ENCODE assay signal across 1 cellular context in the genomic region with DNA sequence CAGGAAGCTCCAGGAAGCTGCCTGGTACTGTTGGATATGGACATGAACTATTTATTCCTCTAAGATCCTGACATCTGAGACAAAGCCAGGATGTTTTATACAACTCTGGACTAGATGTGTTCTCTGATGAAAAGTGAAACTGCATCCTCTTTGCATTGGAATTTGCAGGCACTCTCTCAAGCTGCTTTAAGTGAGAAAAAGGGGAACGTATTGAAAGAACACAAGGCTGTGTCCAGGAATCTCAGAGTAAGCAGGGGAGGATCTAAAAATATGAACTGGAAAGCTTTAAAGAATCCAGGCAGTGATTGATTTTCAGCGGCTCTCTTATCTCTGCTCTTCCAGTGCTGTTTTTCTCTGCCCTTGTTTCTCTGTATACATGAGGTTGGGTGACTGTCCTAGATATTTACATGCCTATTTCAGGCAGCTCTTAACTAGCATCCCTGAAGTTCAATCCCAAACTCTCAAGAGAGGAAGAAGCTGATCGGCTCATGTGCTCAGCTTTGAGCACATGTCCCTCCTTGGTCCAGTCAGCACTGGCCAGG.
TF ChIP-seq lines count a peak whose summit lies in the region.

No MANE protein-coding gene starts in this region.

TF ChIP-seq in SK-N-SH treated with all-trans-retinoic acid at 6 μM for 48 hours, 23 proteins besides CTCF, POLR2A, EP300 and RAD21 (continued from another document):
- TF ChIP-seq, protein P1, sequence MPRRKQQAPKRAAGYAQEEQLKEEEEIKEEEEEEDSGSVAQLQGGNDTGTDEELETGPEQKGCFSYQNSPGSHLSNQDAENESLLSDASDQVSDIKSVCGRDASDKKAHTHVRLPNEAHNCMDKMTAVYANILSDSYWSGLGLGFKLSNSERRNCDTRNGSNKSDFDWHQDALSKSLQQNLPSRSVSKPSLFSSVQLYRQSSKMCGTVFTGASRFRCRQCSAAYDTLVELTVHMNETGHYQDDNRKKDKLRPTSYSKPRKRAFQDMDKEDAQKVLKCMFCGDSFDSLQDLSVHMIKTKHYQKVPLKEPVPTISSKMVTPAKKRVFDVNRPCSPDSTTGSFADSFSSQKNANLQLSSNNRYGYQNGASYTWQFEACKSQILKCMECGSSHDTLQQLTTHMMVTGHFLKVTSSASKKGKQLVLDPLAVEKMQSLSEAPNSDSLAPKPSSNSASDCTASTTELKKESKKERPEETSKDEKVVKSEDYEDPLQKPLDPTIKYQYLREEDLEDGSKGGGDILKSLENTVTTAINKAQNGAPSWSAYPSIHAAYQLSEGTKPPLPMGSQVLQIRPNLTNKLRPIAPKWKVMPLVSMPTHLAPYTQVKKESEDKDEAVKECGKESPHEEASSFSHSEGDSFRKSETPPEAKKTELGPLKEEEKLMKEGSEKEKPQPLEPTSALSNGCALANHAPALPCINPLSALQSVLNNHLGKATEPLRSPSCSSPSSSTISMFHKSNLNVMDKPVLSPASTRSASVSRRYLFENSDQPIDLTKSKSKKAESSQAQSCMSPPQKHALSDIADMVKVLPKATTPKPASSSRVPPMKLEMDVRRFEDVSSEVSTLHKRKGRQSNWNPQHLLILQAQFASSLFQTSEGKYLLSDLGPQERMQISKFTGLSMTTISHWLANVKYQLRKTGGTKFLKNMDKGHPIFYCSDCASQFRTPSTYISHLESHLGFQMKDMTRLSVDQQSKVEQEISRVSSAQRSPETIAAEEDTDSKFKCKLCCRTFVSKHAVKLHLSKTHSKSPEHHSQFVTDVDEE (CRISPR knock-in tag; IDR thresholded peaks at IDR 0.05) = no peak
- TF ChIP-seq OSR1 (CRISPR knock-in tag; IDR thresholded peaks at IDR 0.05) = no peak
- TF ChIP-seq RARB (CRISPR knock-in tag; IDR thresholded peaks at IDR 0.05) = no peak
- no peak for TF ChIP-seq TCF4 (CRISPR knock-in tag; IDR thresholded peaks at IDR 0.05; ENCODE audit: borderline replicate concordance)
- no peak for TF ChIP-seq TOX (CRISPR knock-in tag; IDR thresholded peaks at IDR 0.05; ENCODE audit: borderline replicate concordance)
- TF ChIP-seq GLIS3 (CRISPR knock-in tag; IDR thresholded peaks at IDR 0.05) = no peak
- TF ChIP-seq ZNF565 (CRISPR knock-in tag; conservative IDR thresholded peaks at IDR 0.05; ENCODE audit: low read depth) = no peak
- TF ChIP-seq SNAI2 (CRISPR knock-in tag; IDR thresholded peaks at IDR 0.05) = no peak
- TF ChIP-seq, protein P2, sequence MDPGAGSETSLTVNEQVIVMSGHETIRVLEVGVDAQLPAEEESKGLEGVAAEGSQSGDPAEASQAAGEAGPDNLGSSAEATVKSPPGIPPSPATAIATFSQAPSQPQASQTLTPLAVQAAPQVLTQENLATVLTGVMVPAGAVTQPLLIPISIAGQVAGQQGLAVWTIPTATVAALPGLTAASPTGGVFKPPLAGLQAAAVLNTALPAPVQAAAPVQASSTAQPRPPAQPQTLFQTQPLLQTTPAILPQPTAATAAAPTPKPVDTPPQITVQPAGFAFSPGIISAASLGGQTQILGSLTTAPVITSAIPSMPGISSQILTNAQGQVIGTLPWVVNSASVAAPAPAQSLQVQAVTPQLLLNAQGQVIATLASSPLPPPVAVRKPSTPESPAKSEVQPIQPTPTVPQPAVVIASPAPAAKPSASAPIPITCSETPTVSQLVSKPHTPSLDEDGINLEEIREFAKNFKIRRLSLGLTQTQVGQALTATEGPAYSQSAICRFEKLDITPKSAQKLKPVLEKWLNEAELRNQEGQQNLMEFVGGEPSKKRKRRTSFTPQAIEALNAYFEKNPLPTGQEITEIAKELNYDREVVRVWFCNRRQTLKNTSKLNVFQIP (CRISPR knock-in tag; IDR thresholded peaks at IDR 0.05; ENCODE audit: borderline replicate concordance, low read depth) = no peak
- TF ChIP-seq ZFP30 (CRISPR knock-in tag; IDR thresholded peaks at IDR 0.05) = no peak
